Comparison of ENCODE assay signal across 24 cellular contexts in genomic region chr3:55036883-55037577, GRCh38.
"Had no signal": no experiment of that assay in that cellular context is flagged by ENCODE, and none has a peak within 500 bp of the region (broad histone marks: within the 10 kb centered on the region; RNA-seq: fewer than 3 reads in every experiment).

No MANE protein-coding gene starts in this region.

- H3K27ac ChIP-seq: RWPE1, SJCRH30, SK-N-MC had no signal

- H3K4me1 ChIP-seq: SJCRH30 had no signal

- H3K4me3 ChIP-seq: MG63, SJCRH30, SK-N-MC had no signal

- H3K9me3 ChIP-seq: MG63, SJCRH30 had no signal

- H3K36me3 ChIP-seq: MG63, SJCRH30 had no signal

- H3K27me3 ChIP-seq: MG63, SJCRH30 had no signal

- ATAC-seq: HepG2 had no signal

- DNase-seq: IMR-90, Karpas-422, KG1, MG63, NCI-H1048, NCI-H1105, NCI-H1417, NCI-H1436 treated with DMSO at 0.1 percent for 48 hours, NCI-H1694 treated with DMSO at 0.1 percent for 48 hours, NCI-H1930, NCI-H2081, NCI-H2107, NCI-H2227 treated with DMSO at 0.1 percent for 48 hours, NCI-H446, NCI-H510A, NCI-H524 treated with DMSO at 0.1 percent for 48 hours, NCI-H69, NCI-H774, SHP77, SJCRH30, T-helper 1 cell had no signal
